ENCODE assay signal across 8 cellular contexts in the genomic region with DNA sequence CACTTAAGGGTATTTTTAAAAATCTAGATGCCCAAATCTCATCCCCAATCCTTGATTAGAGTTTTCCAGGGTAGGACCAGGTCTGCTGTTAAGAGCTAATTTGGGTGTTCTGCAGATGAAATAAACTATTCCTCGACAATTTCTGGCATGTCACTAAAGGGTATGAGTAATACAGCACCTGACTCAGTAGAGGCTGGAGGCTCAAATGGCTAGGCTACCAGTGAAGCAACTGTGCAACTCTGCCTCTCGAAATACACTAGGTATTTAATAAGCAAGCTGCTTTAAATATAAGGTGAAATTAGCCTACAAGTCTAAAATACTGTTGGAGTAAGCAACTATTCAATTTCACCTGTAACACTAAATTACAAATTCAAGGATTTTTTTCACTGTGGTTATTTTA. TPM values are rescaled to one million over a fixed set of nuclear protein-coding genes. Genes with fewer than 3 reads are reported as not detected.
DNase-seq lines count a peak whose midpoint lies in the region; ATAC-seq, FAIRE-seq and TF ChIP-seq lines count a peak whose summit lies in the region.

No MANE protein-coding gene starts in this region.

- peaks cover 37% of the 10 kb centered on the region for H3K4me1 Mint-ChIP-seq in activated CD8-positive, alpha-beta memory T cell treated with anti-CD3 and anti-CD28 coated beads, Interleukin-2, amount 10 ng/mL, durations not matched to agents 7 days and 5 days
- peaks cover 17% of the 10 kb centered on the region for H3K4me1 Mint-ChIP-seq in WTC11
- H3K4me1 Mint-ChIP-seq in stimulated activated naive CD8-positive, alpha-beta T cell treated with anti-CD3 and anti-CD28 coated beads, Interleukin-15, amount 100 ng/mL, for 72 hours: peaks cover 36% of the 10 kb centered on the region

- H3K4me3 Mint-ChIP-seq in activated CD8-positive, alpha-beta memory T cell treated with anti-CD3 and anti-CD28 coated beads, Interleukin-2, amount 10 ng/mL, durations not matched to agents 7 days and 5 days: peak overlapping the region; percentile 100
- peak overlapping the region; percentile 97 for H3K4me3 Mint-ChIP-seq in WTC11
- H3K4me3 Mint-ChIP-seq in stimulated activated naive CD8-positive, alpha-beta T cell treated with anti-CD3 and anti-CD28 coated beads, Interleukin-15, amount 100 ng/mL, for 72 hours: peak overlapping the region; percentile 94 to 97

- peaks cover 3% of the 10 kb centered on the region for H3K27me3 Mint-ChIP-seq in activated CD8-positive, alpha-beta memory T cell treated with anti-CD3 and anti-CD28 coated beads, Interleukin-2, amount 10 ng/mL, durations not matched to agents 7 days and 5 days
- H3K27me3 Mint-ChIP-seq in WTC11 (ENCODE audit: low read depth): peaks cover 6% of the 10 kb centered on the region
- H3K27me3 Mint-ChIP-seq in stimulated activated naive CD8-positive, alpha-beta T cell treated with anti-CD3 and anti-CD28 coated beads, Interleukin-15, amount 100 ng/mL, for 72 hours: no peaks in the 10 kb centered on the region

- CTCF ChIA-PET in activated CD8-positive, alpha-beta memory T cell treated with anti-CD3 and anti-CD28 coated beads, Interleukin-2, amount 10 ng/mL, durations not matched to agents 7 days and 5 days (lab: Charles Lee): interaction anchor here (4.0 kb wide), 1 partner anchor 35 kb away, joined by 33 read pairs; no protein-coding TSS in a partner anchor
- CTCF ChIA-PET in WTC11 (lab: Charles Lee): interaction anchor here (0.8 kb wide), 1 partner anchor 34 kb away, joined by 3 read pairs; no protein-coding TSS in a partner anchor

- POLR2A ChIA-PET in WTC11 (lab: Charles Lee): no interaction called here

- no peak for FAIRE-seq in D721Med (lab: Jason Lieb, UNC)

- H3K36me3 Mint-ChIP-seq in activated CD8-positive, alpha-beta memory T cell treated with anti-CD3 and anti-CD28 coated beads, Interleukin-2, amount 10 ng/mL, durations not matched to agents 7 days and 5 days: peaks cover 32% of the 10 kb centered on the region
- peaks cover 27% of the 10 kb centered on the region for H3K36me3 Mint-ChIP-seq in WTC11

- H3K9me3 Mint-ChIP-seq in activated CD8-positive, alpha-beta memory T cell treated with anti-CD3 and anti-CD28 coated beads, Interleukin-2, amount 10 ng/mL, durations not matched to agents 7 days and 5 days (ENCODE audit: low read depth): no peaks in the 10 kb centered on the region
- H3K9me3 Mint-ChIP-seq in WTC11: no peaks in the 10 kb centered on the region
- no peaks in the 10 kb centered on the region for H3K9me3 Mint-ChIP-seq in stimulated activated naive CD8-positive, alpha-beta T cell treated with anti-CD3 and anti-CD28 coated beads, Interleukin-15, amount 100 ng/mL, for 72 hours

- no peak for DNase-seq in activated CD8-positive, alpha-beta memory T cell treated with anti-CD3 and anti-CD28 coated beads, Interleukin-2, amount 10 ng/mL, durations not matched to agents 7 days and 5 days
- DNase-seq in activated CD8-positive, alpha-beta memory T cell treated with anti-CD3 and anti-CD28 coated beads, Interleukin-2, amount 50 U/mL, for 4 hours: no peak
- DNase-seq in WTC11 (ENCODE audit: low spot score) (no peak), glomerular visceral epithelial cell (ENCODE audit: extremely low spot score) (peak; percentile 40), D721Med (ENCODE audit: insufficient read length, low spot score) (no peak), NCI-H2227 (lab: John Stamatoyannopoulos, UW; ENCODE audit: unreplicated experiment) (no peak)
- no peak for DNase-seq in stimulated activated naive CD8-positive, alpha-beta T cell treated with anti-CD3 and anti-CD28 coated beads, Interleukin-15, amount 100 ng/mL, for 72 hours

- no peak for ATAC-seq in activated CD8-positive, alpha-beta memory T cell treated with anti-CD3 and anti-CD28 coated beads, Interleukin-2, amount 10 ng/mL, durations not matched to agents 7 days and 5 days
- ATAC-seq in WTC11 (no peak), HG03432 (IDR thresholded peaks at IDR 0.05; ENCODE audit: unreplicated experiment) (no peak)
- no peak for ATAC-seq in stimulated activated naive CD8-positive, alpha-beta T cell treated with anti-CD3 and anti-CD28 coated beads, Interleukin-15, amount 100 ng/mL, for 72 hours

- TF ChIP-seq CTCF in WTC11 (IDR thresholded peaks at IDR 0.05): no peak
- TF ChIP-seq CTCF in D721Med (IDR thresholded peaks at IDR 0.05; ENCODE audit: insufficient read depth, missing control alignments): no peak

- no peak overlapping the region for H3K27ac Mint-ChIP-seq in activated CD8-positive, alpha-beta memory T cell treated with anti-CD3 and anti-CD28 coated beads, Interleukin-2, amount 10 ng/mL, durations not matched to agents 7 days and 5 days
- H3K27ac Mint-ChIP-seq in WTC11: no peak overlapping the region
- H3K27ac Mint-ChIP-seq in stimulated activated naive CD8-positive, alpha-beta T cell treated with anti-CD3 and anti-CD28 coated beads, Interleukin-15, amount 100 ng/mL, for 72 hours: no peak overlapping the region

TF ChIP-seq in WTC11, 78 proteins besides CTCF, POLR2A, EP300 and RAD21 (continues in another document):
- TF ChIP-seq SMAD3 (CRISPR knock-in tag; IDR thresholded peaks at IDR 0.05; ENCODE audit: borderline replicate concordance) (no peak), SOX15 (CRISPR knock-in tag; IDR thresholded peaks at IDR 0.05) (no peak)
- TF ChIP-seq, protein P1, sequence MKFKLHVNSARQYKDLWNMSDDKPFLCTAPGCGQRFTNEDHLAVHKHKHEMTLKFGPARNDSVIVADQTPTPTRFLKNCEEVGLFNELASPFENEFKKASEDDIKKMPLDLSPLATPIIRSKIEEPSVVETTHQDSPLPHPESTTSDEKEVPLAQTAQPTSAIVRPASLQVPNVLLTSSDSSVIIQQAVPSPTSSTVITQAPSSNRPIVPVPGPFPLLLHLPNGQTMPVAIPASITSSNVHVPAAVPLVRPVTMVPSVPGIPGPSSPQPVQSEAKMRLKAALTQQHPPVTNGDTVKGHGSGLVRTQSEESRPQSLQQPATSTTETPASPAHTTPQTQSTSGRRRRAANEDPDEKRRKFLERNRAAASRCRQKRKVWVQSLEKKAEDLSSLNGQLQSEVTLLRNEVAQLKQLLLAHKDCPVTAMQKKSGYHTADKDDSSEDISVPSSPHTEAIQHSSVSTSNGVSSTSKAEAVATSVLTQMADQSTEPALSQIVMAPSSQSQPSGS (CRISPR knock-in tag; IDR thresholded peaks at IDR 0.05; ENCODE audit: borderline replicate concordance, low read depth): no peak
- TF ChIP-seq, protein P2, sequence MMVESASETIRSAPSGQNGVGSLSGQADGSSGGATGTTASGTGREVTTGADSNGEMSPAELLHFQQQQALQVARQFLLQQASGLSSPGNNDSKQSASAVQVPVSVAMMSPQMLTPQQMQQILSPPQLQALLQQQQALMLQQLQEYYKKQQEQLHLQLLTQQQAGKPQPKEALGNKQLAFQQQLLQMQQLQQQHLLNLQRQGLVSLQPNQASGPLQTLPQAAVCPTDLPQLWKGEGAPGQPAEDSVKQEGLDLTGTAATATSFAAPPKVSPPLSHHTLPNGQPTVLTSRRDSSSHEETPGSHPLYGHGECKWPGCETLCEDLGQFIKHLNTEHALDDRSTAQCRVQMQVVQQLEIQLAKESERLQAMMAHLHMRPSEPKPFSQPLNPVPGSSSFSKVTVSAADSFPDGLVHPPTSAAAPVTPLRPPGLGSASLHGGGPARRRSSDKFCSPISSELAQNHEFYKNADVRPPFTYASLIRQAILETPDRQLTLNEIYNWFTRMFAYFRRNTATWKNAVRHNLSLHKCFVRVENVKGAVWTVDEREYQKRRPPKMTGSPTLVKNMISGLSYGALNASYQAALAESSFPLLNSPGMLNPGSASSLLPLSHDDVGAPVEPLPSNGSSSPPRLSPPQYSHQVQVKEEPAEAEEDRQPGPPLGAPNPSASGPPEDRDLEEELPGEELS (CRISPR knock-in tag; IDR thresholded peaks at IDR 0.05): no peak
- TF ChIP-seq, protein P3, sequence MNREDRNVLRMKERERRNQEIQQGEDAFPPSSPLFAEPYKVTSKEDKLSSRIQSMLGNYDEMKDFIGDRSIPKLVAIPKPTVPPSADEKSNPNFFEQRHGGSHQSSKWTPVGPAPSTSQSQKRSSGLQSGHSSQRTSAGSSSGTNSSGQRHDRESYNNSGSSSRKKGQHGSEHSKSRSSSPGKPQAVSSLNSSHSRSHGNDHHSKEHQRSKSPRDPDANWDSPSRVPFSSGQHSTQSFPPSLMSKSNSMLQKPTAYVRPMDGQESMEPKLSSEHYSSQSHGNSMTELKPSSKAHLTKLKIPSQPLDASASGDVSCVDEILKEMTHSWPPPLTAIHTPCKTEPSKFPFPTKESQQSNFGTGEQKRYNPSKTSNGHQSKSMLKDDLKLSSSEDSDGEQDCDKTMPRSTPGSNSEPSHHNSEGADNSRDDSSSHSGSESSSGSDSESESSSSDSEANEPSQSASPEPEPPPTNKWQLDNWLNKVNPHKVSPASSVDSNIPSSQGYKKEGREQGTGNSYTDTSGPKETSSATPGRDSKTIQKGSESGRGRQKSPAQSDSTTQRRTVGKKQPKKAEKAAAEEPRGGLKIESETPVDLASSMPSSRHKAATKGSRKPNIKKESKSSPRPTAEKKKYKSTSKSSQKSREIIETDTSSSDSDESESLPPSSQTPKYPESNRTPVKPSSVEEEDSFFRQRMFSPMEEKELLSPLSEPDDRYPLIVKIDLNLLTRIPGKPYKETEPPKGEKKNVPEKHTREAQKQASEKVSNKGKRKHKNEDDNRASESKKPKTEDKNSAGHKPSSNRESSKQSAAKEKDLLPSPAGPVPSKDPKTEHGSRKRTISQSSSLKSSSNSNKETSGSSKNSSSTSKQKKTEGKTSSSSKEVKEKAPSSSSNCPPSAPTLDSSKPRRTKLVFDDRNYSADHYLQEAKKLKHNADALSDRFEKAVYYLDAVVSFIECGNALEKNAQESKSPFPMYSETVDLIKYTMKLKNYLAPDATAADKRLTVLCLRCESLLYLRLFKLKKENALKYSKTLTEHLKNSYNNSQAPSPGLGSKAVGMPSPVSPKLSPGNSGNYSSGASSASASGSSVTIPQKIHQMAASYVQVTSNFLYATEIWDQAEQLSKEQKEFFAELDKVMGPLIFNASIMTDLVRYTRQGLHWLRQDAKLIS (CRISPR knock-in tag; IDR thresholded peaks at IDR 0.05; ENCODE audit: borderline replicate concordance): no peak
- TF ChIP-seq, protein P4, sequence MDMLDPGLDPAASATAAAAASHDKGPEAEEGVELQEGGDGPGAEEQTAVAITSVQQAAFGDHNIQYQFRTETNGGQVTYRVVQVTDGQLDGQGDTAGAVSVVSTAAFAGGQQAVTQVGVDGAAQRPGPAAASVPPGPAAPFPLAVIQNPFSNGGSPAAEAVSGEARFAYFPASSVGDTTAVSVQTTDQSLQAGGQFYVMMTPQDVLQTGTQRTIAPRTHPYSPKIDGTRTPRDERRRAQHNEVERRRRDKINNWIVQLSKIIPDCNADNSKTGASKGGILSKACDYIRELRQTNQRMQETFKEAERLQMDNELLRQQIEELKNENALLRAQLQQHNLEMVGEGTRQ (CRISPR knock-in tag; IDR thresholded peaks at IDR 0.05): no peak

RNA-seq across cellular contexts. Expression of a gene that starts 1.5 kb away (rescaled TPM):
- 10 to 100 TPM; 34.2 to 47.6 TPM for total RNA-seq in activated CD8-positive, alpha-beta memory T cell treated with anti-CD3 and anti-CD28 coated beads, Interleukin-2, amount 10 ng/mL, durations not matched to agents 7 days and 5 days
- 15.7 to 17.4 TPM (median 16.2 TPM) in 3 replicates for total RNA-seq in WTC11 (2021)

RNA-seq across cellular contexts. Expression of a gene that starts 33.4 kb away (rescaled TPM):
- 10 to 100 TPM; 15.9 to 18.0 TPM for total RNA-seq in activated CD8-positive, alpha-beta memory T cell treated with anti-CD3 and anti-CD28 coated beads, Interleukin-2, amount 10 ng/mL, durations not matched to agents 7 days and 5 days
- 21.0 to 21.4 TPM (median 21.4 TPM) in 3 replicates for total RNA-seq in WTC11 (2021)
